In genomic region chr17:9004132-9004960, GRCh38 we compare ENCODE assay signal across 13 cellular contexts. TPM values are rescaled to one million over a fixed set of nuclear protein-coding genes. Genes with fewer than 3 reads are reported as not detected.
A peak's percentile ranks its signal among the peaks of the same experiment; 100 is the strongest.
DNase-seq lines count a peak whose midpoint lies in the region; ATAC-seq and TF ChIP-seq lines count a peak whose summit lies in the region.
"Had no signal": no experiment of that assay in that cellular context is flagged by ENCODE, and none has a peak within 500 bp of the region (broad histone marks: within the 10 kb centered on the region; RNA-seq: fewer than 3 reads in every experiment).

No MANE protein-coding gene starts in this region.

- no peak overlapping the region for H3K27ac ChIP-seq in rectal smooth muscle tissue (ENCODE audit: low read depth, low read length)
- H3K27ac ChIP-seq: adrenal gland had no signal

- POLR2A ChIA-PET in activated B cell treated with CpG ODN at 0.5 μM for 24 hours (lab: Charles Lee) = no interaction called here

- no peaks in the 10 kb centered on the region for H3K36me3 ChIP-seq in rectal smooth muscle tissue (ENCODE audit: control insufficient read depth, insufficient read depth, low read length)
- H3K36me3 ChIP-seq: adrenal gland had no signal

- ATAC-seq in activated B cell treated with CpG ODN at 0.5 μM for 24 hours (ENCODE audit: low read depth) (no peak), GM18861 (IDR thresholded peaks at IDR 0.05; ENCODE audit: unreplicated experiment) (no peak), GM19328 (IDR thresholded peaks at IDR 0.05; ENCODE audit: unreplicated experiment) (no peak)
- ATAC-seq: HCT116 had no signal

- H3K27me3 ChIP-seq in rectal smooth muscle tissue (ENCODE audit: control insufficient read depth, insufficient read depth, low read length) = peaks cover 13% of the 10 kb centered on the region

- H3K27me3 Mint-ChIP-seq in activated B cell treated with CpG ODN at 0.5 μM for 24 hours = peaks cover 39% of the 10 kb centered on the region

- intact Hi-C loops in activated B cell treated with CpG ODN at 0.5 μM for 24 hours (cut with micrococcal nuclease) = loop anchor here (5.0 kb wide), 1 partner anchor 942 kb away; no protein-coding TSS in a partner anchor

- H3K9ac ChIP-seq in rectal smooth muscle tissue (ENCODE audit: low read length) = no peak overlapping the region

- TF ChIP-seq CTCF in GM20000 (IDR thresholded peaks at IDR 0.05; ENCODE audit: extremely low read depth, missing control alignments) = no peak
- TF ChIP-seq CTCF in activated B cell treated with CpG ODN at 0.5 μM for 24 hours (IDR thresholded peaks at IDR 0.05) = no peak

- H3K4me1 Mint-ChIP-seq in activated B cell treated with CpG ODN at 0.5 μM for 24 hours = peaks cover 27% of the 10 kb centered on the region

- H3K4me3 Mint-ChIP-seq in activated B cell treated with CpG ODN at 0.5 μM for 24 hours = peak overlapping the region; percentile 4

- H3K4me1 ChIP-seq in rectal smooth muscle tissue (ENCODE audit: control insufficient read depth, insufficient read depth, low read length) = peaks cover 14% of the 10 kb centered on the region
- H3K4me1 ChIP-seq: adrenal gland had no signal

- peaks cover 3% of the 10 kb centered on the region for H3K9me3 ChIP-seq in iPS-18c (ENCODE audit: control insufficient read depth, insufficient read depth, low read length)
- H3K9me3 ChIP-seq: adrenal gland had no signal

- no peaks in the 10 kb centered on the region for H3K9me3 Mint-ChIP-seq in activated B cell treated with CpG ODN at 0.5 μM for 24 hours

- CTCF ChIA-PET in activated B cell treated with CpG ODN at 0.5 μM for 24 hours (lab: Charles Lee) = interaction anchor here (1.1 to 2.0 kb wide), 2 partner anchors 17 to 113 kb away, joined by 4 to 5 read pairs; partner anchors contain the start of gene NTN1

- no peak overlapping the region for H3K27ac Mint-ChIP-seq in activated B cell treated with CpG ODN at 0.5 μM for 24 hours

- H3K4me3 ChIP-seq in iPS-18c (ENCODE audit: insufficient read depth, low read depth, low read length) (peak overlapping the region; percentile 44), rectal smooth muscle tissue (ENCODE audit: low read length) (peak overlapping the region; percentile 36)

- no peaks in the 10 kb centered on the region for H3K36me3 Mint-ChIP-seq in activated B cell treated with CpG ODN at 0.5 μM for 24 hours (ENCODE audit: low read depth)

- DNase-seq in GM20000 (ENCODE audit: low spot score) (peak; percentile 51), activated B cell treated with CpG ODN at 0.5 μM for 24 hours (no peak), NCI-H774 (lab: John Stamatoyannopoulos, UW) (no peak), midbrain (lab: John Stamatoyannopoulos, UW) (no peak)
- DNase-seq: activated CD4-positive, CD25-positive, alpha-beta regulatory T cell treated with anti-CD3 and anti-CD28 coated beads, Interleukin-2, amount 50 U/mL, for 72 hours; DND-41; NCI-H2081 had no signal

RNA-seq across cellular contexts. Expression of gene NTN1, which starts 17.0 kb away (rescaled TPM):
- total RNA-seq in activated B cell treated with CpG ODN at 0.5 μM for 24 hours = 1.0 and 1.1 TPM in 2 replicates

RNA-seq across cellular contexts. Expression of gene PIK3R5, which starts 38.8 kb away (rescaled TPM):
- 31.0 and 34.2 TPM in 2 replicates for total RNA-seq in activated B cell treated with CpG ODN at 0.5 μM for 24 hours
